23 cellular contexts compared by ENCODE assay signal in genomic region chr15:101570238-101570637, GRCh38.
"Had no signal": no experiment of that assay in that cellular context is flagged by ENCODE, and none has a peak within 500 bp of the region (broad histone marks: within the 10 kb centered on the region; RNA-seq: fewer than 3 reads in every experiment).

No MANE protein-coding gene starts in this region.

- H3K4me2 ChIP-seq: hepatocyte had no signal

- H3K36me3 Mint-ChIP-seq: activated CD4-positive, alpha-beta memory T cell treated with anti-CD3 and anti-CD28 coated beads for 36 hours; activated CD8-positive, alpha-beta memory T cell treated with anti-CD3 and anti-CD28 coated beads, Interleukin-2, amount 10 ng/mL, durations not matched to agents 7 days and 5 days; stimulated activated memory B cell treated with anti-CD40 and anti-IgM and Interleukin-4, amounts not matched to agents 10 μg/mL and 1 μg/mL and 100 μg/mL, for 72 hours; type B pancreatic cell had no signal

- H3K79me2 ChIP-seq: hepatocyte had no signal

- H3K4me3 Mint-ChIP-seq: activated B cell treated with CpG ODN at 0.5 μM for 24 hours; activated CD4-positive, alpha-beta memory T cell treated with anti-CD3 and anti-CD28 coated beads for 36 hours; activated CD8-positive, alpha-beta memory T cell treated with anti-CD3 and anti-CD28 coated beads, Interleukin-2, amount 10 ng/mL, durations not matched to agents 7 days and 5 days; activated naive CD4-positive, alpha-beta T cell treated with anti-CD3 and anti-CD28 coated beads for 36 hours; nephron; stimulated activated memory B cell treated with anti-CD40 and anti-IgM and Interleukin-4, amounts not matched to agents 10 μg/mL and 1 μg/mL and 100 μg/mL, for 72 hours; T-helper 2 cell treated with Interferon-gamma antibody and Interleukin-4, amounts not matched to agents 5 μg/mL and 100 μg/mL, for 36 hours; type B pancreatic cell had no signal

- H3K9me3 ChIP-seq: body of pancreas, sigmoid colon, testis had no signal

- H3K36me3 ChIP-seq: sigmoid colon had no signal

- H3K27me3 ChIP-seq: body of pancreas, hepatocyte, sigmoid colon, testis had no signal

- H3K4me3 ChIP-seq: body of pancreas, coronary artery, hepatocyte, lung, sigmoid colon, testis had no signal

- FAIRE-seq: endometrium, keratinocyte had no signal

- H2AFZ ChIP-seq: hepatocyte had no signal

- H3K27ac Mint-ChIP-seq: activated B cell treated with CpG ODN at 0.5 μM for 24 hours; activated CD4-positive, alpha-beta memory T cell treated with anti-CD3 and anti-CD28 coated beads for 36 hours; activated CD8-positive, alpha-beta memory T cell treated with anti-CD3 and anti-CD28 coated beads, Interleukin-2, amount 10 ng/mL, durations not matched to agents 7 days and 5 days; activated naive CD4-positive, alpha-beta T cell treated with anti-CD3 and anti-CD28 coated beads for 36 hours; activated T-helper 2 cell treated with anti-CD3 and anti-CD28 coated beads, Interferon-gamma antibody, Interleukin-2, Interleukin-4, amounts not matched to agents 10 μg/mL and 5 μg/mL and 100 μg/mL, durations not matched to agents 14 hours and 24 hours and 36 hours; nephron; stimulated activated memory B cell treated with anti-CD40 and anti-IgM and Interleukin-4, amounts not matched to agents 10 μg/mL and 1 μg/mL and 100 μg/mL, for 72 hours; T-helper 2 cell treated with Interferon-gamma antibody and Interleukin-4, amounts not matched to agents 5 μg/mL and 100 μg/mL, for 36 hours; type B pancreatic cell had no signal

- ATAC-seq: activated CD8-positive, alpha-beta memory T cell treated with anti-CD3 and anti-CD28 coated beads, Interleukin-2, amount 10 ng/mL, durations not matched to agents 7 days and 5 days; body of pancreas; esophagus mucosa; left lobe of liver; stimulated activated memory B cell treated with anti-CD40 and anti-IgM and Interleukin-4, amounts not matched to agents 10 μg/mL and 1 μg/mL and 100 μg/mL, for 72 hours had no signal

- DNase-seq: activated B cell treated with CpG ODN at 0.5 μM for 24 hours; activated CD4-positive, alpha-beta memory T cell treated with anti-CD3 and anti-CD28 coated beads for 36 hours; activated CD4-positive, alpha-beta T cell treated with anti-CD3 and anti-CD28 coated beads for 4 hours; activated CD8-positive, alpha-beta memory T cell treated with anti-CD3 and anti-CD28 coated beads, Interleukin-2, amount 10 ng/mL, durations not matched to agents 7 days and 5 days; activated naive CD4-positive, alpha-beta T cell treated with anti-CD3 and anti-CD28 coated beads for 36 hours; body of pancreas; central memory CD4-positive, alpha-beta T cell; midbrain; sigmoid colon; stimulated activated CD4-positive, alpha-beta T cell treated with anti-CD3 and anti-CD28 coated beads, Interleukin-4, amount 100 ng/mL, for 24 hours; testis had no signal

- H3K27ac ChIP-seq: body of pancreas, coronary artery, hepatocyte, sigmoid colon, testis had no signal

- H3K4me1 Mint-ChIP-seq: activated B cell treated with CpG ODN at 0.5 μM for 24 hours; activated CD8-positive, alpha-beta memory T cell treated with anti-CD3 and anti-CD28 coated beads, Interleukin-2, amount 10 ng/mL, durations not matched to agents 7 days and 5 days; nephron; stimulated activated memory B cell treated with anti-CD40 and anti-IgM and Interleukin-4, amounts not matched to agents 10 μg/mL and 1 μg/mL and 100 μg/mL, for 72 hours had no signal

- H3K9me3 Mint-ChIP-seq: activated B cell treated with CpG ODN at 0.5 μM for 24 hours; activated CD4-positive, alpha-beta memory T cell treated with anti-CD3 and anti-CD28 coated beads for 36 hours; activated naive CD4-positive, alpha-beta T cell treated with anti-CD3 and anti-CD28 coated beads for 36 hours; activated T-helper 2 cell treated with anti-CD3 and anti-CD28 coated beads, Interferon-gamma antibody, Interleukin-2, Interleukin-4, amounts not matched to agents 10 μg/mL and 5 μg/mL and 100 μg/mL, durations not matched to agents 14 hours and 24 hours and 36 hours; T-helper 2 cell treated with Interferon-gamma antibody and Interleukin-4, amounts not matched to agents 5 μg/mL and 100 μg/mL, for 36 hours had no signal

- H3K4me1 ChIP-seq: body of pancreas, sigmoid colon, testis had no signal
